ENCODE assay signal across 2 cellular contexts in genomic region chr19:38228491-38229439, GRCh38.
TF ChIP-seq lines count a peak whose summit lies in the region.

No MANE protein-coding gene starts in this region.

TF ChIP-seq in K562, 482 proteins besides CTCF, POLR2A, EP300 and RAD21:
- TF ChIP-seq RCOR1 (IDR thresholded peaks at IDR 0.05; ENCODE audit: borderline replicate concordance in 1 of 2, low read depth in 2 of 2, low read length in 2 of 2) (no peak), ZBTB7A (IDR thresholded peaks at IDR 0.05; ENCODE audit: borderline replicate concordance, control insufficient read depth, low read depth, low read length) (peak; percentile 81), RBBP5 (IDR thresholded peaks at IDR 0.05; ENCODE audit: borderline replicate concordance, insufficient read depth, low read length, poor library complexity, severe bottlenecking) (peak; percentile 18), HMGXB4 (CRISPR knock-in tag; IDR thresholded peaks at IDR 0.05) (no peak), TEAD1 (CRISPR knock-in tag; IDR thresholded peaks at IDR 0.05) (no peak), MYBL2 (IDR thresholded peaks at IDR 0.05; ENCODE audit: low read depth) (no peak), MYBL2 (CRISPR knock-in tag; IDR thresholded peaks at IDR 0.05; ENCODE audit: borderline replicate concordance) (no peak), PKNOX1 (IDR thresholded peaks at IDR 0.05) (peak; percentile 37; the same call in 1 of the 2 replicates), NR4A1 (CRISPR knock-in tag; IDR thresholded peaks at IDR 0.05) (no peak), NR4A1 (tag; IDR thresholded peaks at IDR 0.05) (no peak), HNRNPLL (IDR thresholded peaks at IDR 0.05; ENCODE audit: low read depth, low read length, poor library complexity, severe bottlenecking) (no peak), KDM1A (IDR thresholded peaks at IDR 0.05) (0 out of 4 replicates have a peak, but pooled peaks have one; percentile 6 to 23)
- TF ChIP-seq, protein P1, sequence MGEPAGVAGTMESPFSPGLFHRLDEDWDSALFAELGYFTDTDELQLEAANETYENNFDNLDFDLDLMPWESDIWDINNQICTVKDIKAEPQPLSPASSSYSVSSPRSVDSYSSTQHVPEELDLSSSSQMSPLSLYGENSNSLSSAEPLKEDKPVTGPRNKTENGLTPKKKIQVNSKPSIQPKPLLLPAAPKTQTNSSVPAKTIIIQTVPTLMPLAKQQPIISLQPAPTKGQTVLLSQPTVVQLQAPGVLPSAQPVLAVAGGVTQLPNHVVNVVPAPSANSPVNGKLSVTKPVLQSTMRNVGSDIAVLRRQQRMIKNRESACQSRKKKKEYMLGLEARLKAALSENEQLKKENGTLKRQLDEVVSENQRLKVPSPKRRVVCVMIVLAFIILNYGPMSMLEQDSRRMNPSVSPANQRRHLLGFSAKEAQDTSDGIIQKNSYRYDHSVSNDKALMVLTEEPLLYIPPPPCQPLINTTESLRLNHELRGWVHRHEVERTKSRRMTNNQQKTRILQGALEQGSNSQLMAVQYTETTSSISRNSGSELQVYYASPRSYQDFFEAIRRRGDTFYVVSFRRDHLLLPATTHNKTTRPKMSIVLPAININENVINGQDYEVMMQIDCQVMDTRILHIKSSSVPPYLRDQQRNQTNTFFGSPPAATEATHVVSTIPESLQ (CRISPR knock-in tag; IDR thresholded peaks at IDR 0.05): 0 out of 2 replicates have a peak, but pooled peaks have one; percentile 52

TF ChIP-seq in neural cell, 6 proteins besides CTCF, POLR2A, EP300 and RAD21:
- TF ChIP-seq REST (IDR thresholded peaks at IDR 0.05; ENCODE audit: borderline replicate concordance): peak; percentile 61
- peak; percentile 69 for TF ChIP-seq POLR2AphosphoS5 (IDR thresholded peaks at IDR 0.05)
- no peak for TF ChIP-seq EZH2 (IDR thresholded peaks at IDR 0.05; ENCODE audit: borderline replicate concordance, insufficient read depth, low read length, poor library complexity, severe bottlenecking)
- TF ChIP-seq TAF1 (IDR thresholded peaks at IDR 0.05; ENCODE audit: low read depth): peak; percentile 78
- TF ChIP-seq MXI1 (conservative IDR thresholded peaks at IDR 0.05; ENCODE audit: poor library complexity, severe bottlenecking): no peak
- TF ChIP-seq SMC3 (conservative IDR thresholded peaks at IDR 0.05; ENCODE audit: poor library complexity): no peak
